In genomic region chr7:130959743-130960207, GRCh38 we compare ENCODE assay signal across 8 cellular contexts.
DNase-seq lines count a peak whose midpoint lies in the region; ATAC-seq lines count a peak whose summit lies in the region.

No MANE protein-coding gene starts in this region.

- H3K36me3 Mint-ChIP-seq in activated T-cell treated with anti-CD3 and anti-CD28 coated beads, Interleukin-2, amount 50 U/mL, for 72 hours (ENCODE audit: insufficient read depth in 2 of 2) = peaks cover 33 to 62% of the 10 kb centered on the region in 2 donors
- peaks cover 5 to 33% (median 8%) of the 10 kb centered on the region in 3 donors for H3K36me3 Mint-ChIP-seq in naive thymus-derived CD8-positive, alpha-beta T cell

- H3K4me3 Mint-ChIP-seq in activated T-cell treated with anti-CD3 and anti-CD28 coated beads, Interleukin-2, amount 50 U/mL, for 72 hours = peak overlapping the region in 1 of 2 donors; percentile 81
- H3K4me3 Mint-ChIP-seq in naive thymus-derived CD8-positive, alpha-beta T cell = peak overlapping the region; percentile 44 to 91 (median 81)

- peak overlapping the region; percentile 98 for H3K27ac Mint-ChIP-seq in activated T-cell treated with anti-CD3 and anti-CD28 coated beads, Interleukin-2, amount 50 U/mL, for 72 hours
- peak overlapping the region in 8 of 10 donors; percentile 69 to 98 (median 92) for H3K27ac Mint-ChIP-seq in naive thymus-derived CD8-positive, alpha-beta T cell

- ATAC-seq in activated T-cell treated with anti-CD3 and anti-CD28 coated beads, Interleukin-2, amount 50 U/mL, for 72 hours (replicated peaks in 1 of 2) = peak in 1 of 2 donors; percentile 6
- no peak for ATAC-seq in naive thymus-derived CD8-positive, alpha-beta T cell
- ATAC-seq in GM21786 (IDR thresholded peaks at IDR 0.05; ENCODE audit: unreplicated experiment) = no peak

- peak; percentile 65 to 66 for DNase-seq in activated T-cell treated with anti-CD3 and anti-CD28 coated beads, Interleukin-2, amount 50 U/mL, for 72 hours
- DNase-seq in activated T-cell treated with anti-CD3 and anti-CD28 coated beads for 4 hours (no peak), NCI-H226 (peak; percentile 72), astrocyte of the hippocampus (ENCODE audit: low read depth, low spot score) (peak; percentile 91), NCI-H526 treated with DMSO at 0.1 percent for 48 hours (lab: John Stamatoyannopoulos, UW) (no peak), islet precursor cell (no peak)
- no peak for DNase-seq in naive thymus-derived CD8-positive, alpha-beta T cell

- no peaks in the 10 kb centered on the region for H3K9me3 Mint-ChIP-seq in activated T-cell treated with anti-CD3 and anti-CD28 coated beads, Interleukin-2, amount 50 U/mL, for 72 hours
- H3K9me3 Mint-ChIP-seq in naive thymus-derived CD8-positive, alpha-beta T cell = no peaks in the 10 kb centered on the region

- H3K27me3 Mint-ChIP-seq in activated T-cell treated with anti-CD3 and anti-CD28 coated beads, Interleukin-2, amount 50 U/mL, for 72 hours (ENCODE audit: low read depth) = no peaks in the 10 kb centered on the region
- H3K27me3 Mint-ChIP-seq in naive thymus-derived CD8-positive, alpha-beta T cell = no peaks in the 10 kb centered on the region

- H3K4me1 Mint-ChIP-seq in activated T-cell treated with anti-CD3 and anti-CD28 coated beads, Interleukin-2, amount 50 U/mL, for 72 hours (ENCODE audit: low read depth) = peaks cover 53% of the 10 kb centered on the region
- H3K4me1 Mint-ChIP-seq in naive thymus-derived CD8-positive, alpha-beta T cell = peaks cover 31 to 88% (median 78%) of the 10 kb centered on the region in 4 donors

- POLR2A ChIA-PET in naive thymus-derived CD8-positive, alpha-beta T cell (lab: Charles Lee) = interaction anchor here (1.0 kb wide), 1 partner anchor 15 kb away, joined by 3 read pairs; no protein-coding TSS in a partner anchor

Comparison
In these comparisons a context has a peak if more than half of its experiments do, and no peak if none do; other contexts are left out.
1. DNase-seq: peak in activated T-cell treated with anti-CD3 and anti-CD28 coated beads, Interleukin-2, amount 50 U/mL, for 72 hours (2 of 2), NCI-H226 (single experiment) and astrocyte of the hippocampus (single experiment); none in activated T-cell treated with anti-CD3 and anti-CD28 coated beads for 4 hours (single experiment), naive thymus-derived CD8-positive, alpha-beta T cell (0 of 10), NCI-H526 treated with DMSO at 0.1 percent for 48 hours (single experiment) and islet precursor cell (single experiment).